8 cellular contexts compared by ENCODE assay signal in the genomic region with DNA sequence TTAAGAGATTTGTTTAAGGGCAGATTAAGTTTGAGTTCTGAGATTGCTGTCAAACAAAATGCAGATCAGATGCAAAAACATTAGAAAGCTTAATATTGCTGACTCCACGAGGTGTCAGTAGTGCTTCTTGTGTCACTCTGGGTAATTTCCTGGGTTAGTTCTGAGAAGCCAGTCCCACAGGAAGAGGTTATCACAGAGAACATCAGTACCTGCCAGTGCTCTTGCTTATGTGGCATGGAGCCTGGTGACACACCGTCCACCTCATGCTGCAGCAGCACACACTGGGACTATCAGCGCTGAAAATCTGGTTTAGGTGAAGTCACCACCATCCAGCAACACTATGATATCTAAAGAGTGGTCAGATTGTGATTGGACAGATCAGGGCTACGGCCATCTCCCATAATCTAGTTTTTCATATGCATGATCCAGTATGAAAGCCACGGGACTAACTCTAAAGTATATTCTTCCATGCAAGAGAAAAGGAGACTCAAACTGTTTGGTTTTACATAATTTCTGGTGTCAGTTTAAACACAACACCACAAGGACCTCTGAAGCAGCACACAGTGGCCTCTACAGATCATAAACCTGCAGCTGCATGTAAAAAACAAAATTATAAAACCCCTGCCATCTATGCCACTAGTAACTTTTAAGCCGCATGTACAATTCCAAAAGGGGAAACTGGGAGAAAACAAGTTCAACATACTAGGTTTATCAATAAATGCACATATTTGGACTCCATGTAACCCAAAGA. TPM values are rescaled to one million over a fixed set of nuclear protein-coding genes. Genes with fewer than 3 reads are reported as not detected.
DNase-seq lines count a peak whose midpoint lies in the region; ATAC-seq and FAIRE-seq lines count a peak whose summit lies in the region.

No MANE protein-coding gene starts in this region.

- intact Hi-C loops in left ventricle myocardium superior (cut with micrococcal nuclease), result no loop called here
- intact Hi-C loops in aorta (cut with DNase I), result loop anchor here in 1 of 2 donors (5.0 kb wide), 1 partner anchor 406 kb away; no protein-coding TSS in a partner anchor

- H3K4me1 Mint-ChIP-seq in CD4-positive, CD25-positive, alpha-beta regulatory T cell, result peaks cover 14 to 22% (median 19%) of the 10 kb centered on the region in 4 donors

- no peaks in the 10 kb centered on the region for H3K9me3 Mint-ChIP-seq in CD4-positive, CD25-positive, alpha-beta regulatory T cell

- 61% methylated on average over 6 of the region's 6 CpGs for WGBS in aorta, 2 donors

- H3K36me3 ChIP-seq in CD4-positive, CD25-positive, alpha-beta regulatory T cell (ENCODE audit: control insufficient read depth, insufficient read depth, low read length), result peaks cover 47% of the 10 kb centered on the region
- H3K36me3 ChIP-seq in aorta (ENCODE audit: control insufficient read depth in 1 of 2, insufficient read depth in 2 of 2, low read length in 1 of 2), result peaks cover 2 to 11% of the 10 kb centered on the region in 2 donors

- H3K9me3 ChIP-seq in CD4-positive, CD25-positive, alpha-beta regulatory T cell (ENCODE audit: control insufficient read depth in 2 of 2, low read length in 2 of 2), result no peaks in the 10 kb centered on the region
- no peaks in the 10 kb centered on the region for H3K9me3 ChIP-seq in aorta (ENCODE audit: control insufficient read depth, low read length)

- H3K27me3 ChIP-seq in CD4-positive, CD25-positive, alpha-beta regulatory T cell (ENCODE audit: control insufficient read depth, insufficient read depth, low read length), result no peaks in the 10 kb centered on the region
- H3K27me3 ChIP-seq in aorta (ENCODE audit: control insufficient read depth in 1 of 2, insufficient read depth in 2 of 2, low read length in 1 of 2), result no peaks in the 10 kb centered on the region

- H3K4me3 Mint-ChIP-seq in CD4-positive, CD25-positive, alpha-beta regulatory T cell, result peak overlapping the region; percentile 36 to 69 (median 60)

- DNase-seq in CD4-positive, CD25-positive, alpha-beta regulatory T cell, result peak; percentile 15 to 94 (median 71)
- peak; percentile 75 for DNase-seq in RCC 7860 (ENCODE audit: low spot score)
- peak; percentile 39 for DNase-seq in activated effector memory CD4-positive, alpha-beta T cell treated with Interleukin-2 at 50 U/mL for 16 hours
- no peak for DNase-seq in left ventricle myocardium superior
- peak; percentile 47 for DNase-seq in stimulated activated CD4-positive, alpha-beta T cell treated with anti-CD3 and anti-CD28 coated beads, Interleukin-4, amount 100 ng/mL, for 24 hours
- no peak for DNase-seq in aorta

- H3K27me3 Mint-ChIP-seq in CD4-positive, CD25-positive, alpha-beta regulatory T cell, result no peaks in the 10 kb centered on the region

- FAIRE-seq in RCC 7860 (lab: Jason Lieb, UNC), result no peak

- peak; percentile 99 to 100 for ATAC-seq in CD4-positive, CD25-positive, alpha-beta regulatory T cell (ENCODE audit: low read depth in 2 of 2)
- ATAC-seq in GM19025 (IDR thresholded peaks at IDR 0.05; ENCODE audit: low read depth, unreplicated experiment), result peak; percentile 88
- ATAC-seq in HG03175 (IDR thresholded peaks at IDR 0.05; ENCODE audit: unreplicated experiment), result peak; percentile 91
- ATAC-seq in left ventricle myocardium superior, result peak; percentile 61
- no peak for ATAC-seq in aorta (ENCODE audit: low FRiP score)

- peaks cover 39% of the 10 kb centered on the region for H3K36me3 Mint-ChIP-seq in CD4-positive, CD25-positive, alpha-beta regulatory T cell

- peak overlapping the region; percentile 66 for H3K27ac ChIP-seq in CD4-positive, CD25-positive, alpha-beta regulatory T cell (ENCODE audit: insufficient read depth, low read length, poor library complexity, severe bottlenecking)
- no peak overlapping the region for H3K27ac ChIP-seq in aorta (ENCODE audit: low read depth in 1 of 2, low read length in 2 of 2)

- H3K4me1 ChIP-seq in CD4-positive, CD25-positive, alpha-beta regulatory T cell (ENCODE audit: control insufficient read depth, insufficient read depth, low read length, poor library complexity, severe bottlenecking), result peaks cover 11% of the 10 kb centered on the region
- no peaks in the 10 kb centered on the region for H3K4me1 ChIP-seq in aorta (ENCODE audit: control insufficient read depth in 1 of 2, insufficient read depth in 2 of 2, low read length in 2 of 2)

- H3K27ac Mint-ChIP-seq in CD4-positive, CD25-positive, alpha-beta regulatory T cell, result peak overlapping the region; percentile 79 to 91 (median 84)

- H3K4me3 ChIP-seq in CD4-positive, CD25-positive, alpha-beta regulatory T cell (ENCODE audit: low read depth, low read length), result peak overlapping the region; percentile 63
- no peak overlapping the region for H3K4me3 ChIP-seq in aorta (ENCODE audit: low read length in 2 of 2)

RNA-seq across cellular contexts. Expression of a gene that starts 36.1 kb away (rescaled TPM):
- total RNA-seq in CD4-positive, CD25-positive, alpha-beta regulatory T cell, result 4.1 TPM
- 1 to 10 TPM in 3 of 4 donors, under 1 TPM in 1; 0.60 to 1.9 (median 1.4) TPM for polyA plus RNA-seq in CD4-positive, CD25-positive, alpha-beta regulatory T cell
- total RNA-seq in left ventricle myocardium superior (2.1 TPM), aorta (10 to 100 TPM in 1 of 2 donors, 1 to 10 TPM in 1; 7.8 to 15.3 TPM)
- polyA plus RNA-seq in aorta, result 1 to 10 TPM in 1 of 2 donors, under 1 TPM in 1; 0.08 to 1.8 TPM

Comparison
In these comparisons a context has a peak if more than half of its experiments do, and no peak if none do; other contexts are left out.
1. DNase-seq: peak in CD4-positive, CD25-positive, alpha-beta regulatory T cell (3 of 3), RCC 7860 (single experiment), activated effector memory CD4-positive, alpha-beta T cell treated with Interleukin-2 at 50 U/mL for 16 hours (single experiment) and stimulated activated CD4-positive, alpha-beta T cell treated with anti-CD3 and anti-CD28 coated beads, Interleukin-4, amount 100 ng/mL, for 24 hours (single experiment); none in left ventricle myocardium superior (single experiment) and aorta (0 of 2).